Comparison of ENCODE assay signal across 8 cellular contexts in genomic region chr11:1073261-1073724, GRCh38. TPM values are rescaled to one million over a fixed set of nuclear protein-coding genes. Genes with fewer than 3 reads are reported as not detected.
DNase-seq lines count a peak whose midpoint lies in the region; ATAC-seq and TF ChIP-seq lines count a peak whose summit lies in the region.

No MANE protein-coding gene starts in this region.

- DNase-seq in Calu3: peak; percentile 88
- DNase-seq in NCI-H2196 treated with DMSO at 0.1 percent for 48 hours (lab: John Stamatoyannopoulos, UW; ENCODE audit: unreplicated experiment): peak; percentile 52
- peak; percentile 51 for DNase-seq in natural killer cell treated with Interleukin-12 subunit alpha and Interleukin-12 subunit beta and Interleukin-15 and Interleukin-18, amount 100 ng/mL, for 72 hours (ENCODE audit: low spot score)
- DNase-seq in HUDEP-2 (lab: John Stamatoyannopoulos, UW; ENCODE audit: unreplicated experiment in 76 of 76): no peak
- no peak for DNase-seq in foreskin melanocyte
- DNase-seq in effector memory CD8-positive, alpha-beta T cell: no peak

- no TSS peak for BruUV-seq in Calu3 (replicated peaks; lab: Mats Ljungman, UMichigan)

- peak overlapping the region; percentile 63 for H3K27ac Mint-ChIP-seq in Calu3 (ENCODE audit: unreplicated experiment)
- H3K27ac Mint-ChIP-seq in natural killer cell treated with Interleukin-12 subunit alpha and Interleukin-12 subunit beta and Interleukin-15 and Interleukin-18, amount 100 ng/mL, for 72 hours: no peak overlapping the region
- H3K27ac Mint-ChIP-seq in effector memory CD8-positive, alpha-beta T cell: no peak overlapping the region

- peaks cover 14% of the 10 kb centered on the region for H3K4me1 Mint-ChIP-seq in Calu3 (ENCODE audit: low read depth, unreplicated experiment)
- H3K4me1 Mint-ChIP-seq in natural killer cell treated with Interleukin-12 subunit alpha and Interleukin-12 subunit beta and Interleukin-15 and Interleukin-18, amount 100 ng/mL, for 72 hours (ENCODE audit: low read depth in 2 of 2): no peaks in the 10 kb centered on the region
- H3K4me1 Mint-ChIP-seq in effector memory CD8-positive, alpha-beta T cell (ENCODE audit: low read depth in 2 of 2): peaks cover 0 to 2% of the 10 kb centered on the region in 2 donors

- CTCF ChIA-PET in Calu3 (lab: Charles Lee): interaction anchor here (0.6 to 0.7 kb wide), 2 partner anchors 121 to 230 kb away, joined by 3 to 6 read pairs; no protein-coding TSS in a partner anchor

- no peak overlapping the region for H3K4me3 Mint-ChIP-seq in Calu3 (ENCODE audit: low read depth, unreplicated experiment)
- no peak overlapping the region for H3K4me3 Mint-ChIP-seq in natural killer cell treated with Interleukin-12 subunit alpha and Interleukin-12 subunit beta and Interleukin-15 and Interleukin-18, amount 100 ng/mL, for 72 hours
- H3K4me3 Mint-ChIP-seq in effector memory CD8-positive, alpha-beta T cell: no peak overlapping the region

- TF ChIP-seq CTCF in Calu3 (IDR thresholded peaks at IDR 0.05; ENCODE audit: unreplicated experiment): no peak

- no peaks in the 10 kb centered on the region for H3K27me3 Mint-ChIP-seq in Calu3 (ENCODE audit: unreplicated experiment)
- H3K27me3 Mint-ChIP-seq in natural killer cell treated with Interleukin-12 subunit alpha and Interleukin-12 subunit beta and Interleukin-15 and Interleukin-18, amount 100 ng/mL, for 72 hours: peaks cover 9 to 10% of the 10 kb centered on the region in 2 donors
- H3K27me3 Mint-ChIP-seq in effector memory CD8-positive, alpha-beta T cell: peaks cover 7 to 39% of the 10 kb centered on the region in 2 donors

- peak; percentile 70 for ATAC-seq in esophagus mucosa
- no peak for ATAC-seq in natural killer cell treated with Interleukin-12 subunit alpha and Interleukin-12 subunit beta and Interleukin-15 and Interleukin-18, amount 100 ng/mL, for 72 hours
- ATAC-seq in effector memory CD8-positive, alpha-beta T cell (replicated peaks): no peak
- no peak for ATAC-seq in HG03457 (IDR thresholded peaks at IDR 0.05; ENCODE audit: unreplicated experiment)

- intact Hi-C loops in Calu3 (cut with micrococcal nuclease; ENCODE audit: unreplicated experiment): no loop called here

- H3K36me3 Mint-ChIP-seq in Calu3 (ENCODE audit: insufficient read depth, unreplicated experiment): peaks cover 9% of the 10 kb centered on the region
- H3K36me3 Mint-ChIP-seq in natural killer cell treated with Interleukin-12 subunit alpha and Interleukin-12 subunit beta and Interleukin-15 and Interleukin-18, amount 100 ng/mL, for 72 hours: no peaks in the 10 kb centered on the region
- H3K36me3 Mint-ChIP-seq in effector memory CD8-positive, alpha-beta T cell (ENCODE audit: insufficient read depth): no peaks in the 10 kb centered on the region

- no peaks in the 10 kb centered on the region for H3K9me3 Mint-ChIP-seq in Calu3 (ENCODE audit: low read depth, unreplicated experiment)
- H3K9me3 Mint-ChIP-seq in natural killer cell treated with Interleukin-12 subunit alpha and Interleukin-12 subunit beta and Interleukin-15 and Interleukin-18, amount 100 ng/mL, for 72 hours: no peaks in the 10 kb centered on the region
- H3K9me3 Mint-ChIP-seq in effector memory CD8-positive, alpha-beta T cell: no peaks in the 10 kb centered on the region

RNA-seq across cellular contexts. Expression of gene MUC2, which starts 1.4 kb away (rescaled TPM):
- total RNA-seq in Calu3 (2022) (0.05 TPM in 1 of 2 replicates, not detected in the other), esophagus mucosa (0.08 TPM)
- not detected for total RNA-seq in natural killer cell treated with Interleukin-12 subunit alpha and Interleukin-12 subunit beta and Interleukin-15 and Interleukin-18, amount 100 ng/mL, for 72 hours

RNA-seq across cellular contexts. Expression of gene MUC6, which starts 36.8 kb away (rescaled TPM):
- total RNA-seq in Calu3 (2022) (0.73 and 4.6 TPM in 2 replicates), esophagus mucosa (not detected)
- not detected for total RNA-seq in natural killer cell treated with Interleukin-12 subunit alpha and Interleukin-12 subunit beta and Interleukin-15 and Interleukin-18, amount 100 ng/mL, for 72 hours

Comparison
In these comparisons a context has a peak if more than half of its experiments do, and no peak if none do; other contexts are left out.
1. DNase-seq: peak in Calu3 (single experiment), NCI-H2196 treated with DMSO at 0.1 percent for 48 hours (single experiment) and natural killer cell treated with Interleukin-12 subunit alpha and Interleukin-12 subunit beta and Interleukin-15 and Interleukin-18, amount 100 ng/mL, for 72 hours (single experiment); none in HUDEP-2 (0 of 76), foreskin melanocyte (single experiment) and effector memory CD8-positive, alpha-beta T cell (0 of 3).